2 cellular contexts compared by ENCODE assay signal in genomic region chr14:96804821-96805374, GRCh38.
TF ChIP-seq lines count a peak whose summit lies in the region.

No MANE protein-coding gene starts in this region.

TF ChIP-seq in SK-N-SH, 30 proteins besides CTCF, POLR2A, EP300 and RAD21 (continued from another document):
- TF ChIP-seq, protein P1, sequence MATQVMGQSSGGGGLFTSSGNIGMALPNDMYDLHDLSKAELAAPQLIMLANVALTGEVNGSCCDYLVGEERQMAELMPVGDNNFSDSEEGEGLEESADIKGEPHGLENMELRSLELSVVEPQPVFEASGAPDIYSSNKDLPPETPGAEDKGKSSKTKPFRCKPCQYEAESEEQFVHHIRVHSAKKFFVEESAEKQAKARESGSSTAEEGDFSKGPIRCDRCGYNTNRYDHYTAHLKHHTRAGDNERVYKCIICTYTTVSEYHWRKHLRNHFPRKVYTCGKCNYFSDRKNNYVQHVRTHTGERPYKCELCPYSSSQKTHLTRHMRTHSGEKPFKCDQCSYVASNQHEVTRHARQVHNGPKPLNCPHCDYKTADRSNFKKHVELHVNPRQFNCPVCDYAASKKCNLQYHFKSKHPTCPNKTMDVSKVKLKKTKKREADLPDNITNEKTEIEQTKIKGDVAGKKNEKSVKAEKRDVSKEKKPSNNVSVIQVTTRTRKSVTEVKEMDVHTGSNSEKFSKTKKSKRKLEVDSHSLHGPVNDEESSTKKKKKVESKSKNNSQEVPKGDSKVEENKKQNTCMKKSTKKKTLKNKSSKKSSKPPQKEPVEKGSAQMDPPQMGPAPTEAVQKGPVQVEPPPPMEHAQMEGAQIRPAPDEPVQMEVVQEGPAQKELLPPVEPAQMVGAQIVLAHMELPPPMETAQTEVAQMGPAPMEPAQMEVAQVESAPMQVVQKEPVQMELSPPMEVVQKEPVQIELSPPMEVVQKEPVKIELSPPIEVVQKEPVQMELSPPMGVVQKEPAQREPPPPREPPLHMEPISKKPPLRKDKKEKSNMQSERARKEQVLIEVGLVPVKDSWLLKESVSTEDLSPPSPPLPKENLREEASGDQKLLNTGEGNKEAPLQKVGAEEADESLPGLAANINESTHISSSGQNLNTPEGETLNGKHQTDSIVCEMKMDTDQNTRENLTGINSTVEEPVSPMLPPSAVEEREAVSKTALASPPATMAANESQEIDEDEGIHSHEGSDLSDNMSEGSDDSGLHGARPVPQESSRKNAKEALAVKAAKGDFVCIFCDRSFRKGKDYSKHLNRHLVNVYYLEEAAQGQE (IDR thresholded peaks at IDR 0.05; ENCODE audit: low read depth, low read length), result no peak
- no peak for TF ChIP-seq MXI1 (IDR thresholded peaks at IDR 0.05; ENCODE audit: low read depth, low read length)
- TF ChIP-seq ZBTB33 (IDR thresholded peaks at IDR 0.05; ENCODE audit: borderline replicate concordance, low read depth), result no peak
- no peak for TF ChIP-seq RXRA (IDR thresholded peaks at IDR 0.05; ENCODE audit: borderline replicate concordance, low read depth)
- TF ChIP-seq, protein P2, sequence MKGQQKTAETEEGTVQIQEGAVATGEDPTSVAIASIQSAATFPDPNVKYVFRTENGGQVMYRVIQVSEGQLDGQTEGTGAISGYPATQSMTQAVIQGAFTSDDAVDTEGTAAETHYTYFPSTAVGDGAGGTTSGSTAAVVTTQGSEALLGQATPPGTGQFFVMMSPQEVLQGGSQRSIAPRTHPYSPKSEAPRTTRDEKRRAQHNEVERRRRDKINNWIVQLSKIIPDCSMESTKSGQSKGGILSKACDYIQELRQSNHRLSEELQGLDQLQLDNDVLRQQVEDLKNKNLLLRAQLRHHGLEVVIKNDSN (IDR thresholded peaks at IDR 0.05; ENCODE audit: borderline replicate concordance, low read depth), result no peak
TF ChIP-seq in SK-N-SH: peak in this region for 0.

TF ChIP-seq in SK-N-SH treated with all-trans-retinoic acid at 6 μM for 48 hours, 23 proteins besides CTCF, POLR2A, EP300 and RAD21 (continued from another document):
- TF ChIP-seq TOX (CRISPR knock-in tag; IDR thresholded peaks at IDR 0.05; ENCODE audit: borderline replicate concordance), result no peak
- no peak for TF ChIP-seq PATZ1 (CRISPR knock-in tag; IDR thresholded peaks at IDR 0.05; ENCODE audit: borderline replicate concordance)
- TF ChIP-seq GLIS3 (CRISPR knock-in tag; IDR thresholded peaks at IDR 0.05), result no peak
- TF ChIP-seq ZC3H10 (CRISPR knock-in tag; IDR thresholded peaks at IDR 0.05), result no peak
